ENCODE assay signal across 15 cellular contexts in the genomic region with DNA sequence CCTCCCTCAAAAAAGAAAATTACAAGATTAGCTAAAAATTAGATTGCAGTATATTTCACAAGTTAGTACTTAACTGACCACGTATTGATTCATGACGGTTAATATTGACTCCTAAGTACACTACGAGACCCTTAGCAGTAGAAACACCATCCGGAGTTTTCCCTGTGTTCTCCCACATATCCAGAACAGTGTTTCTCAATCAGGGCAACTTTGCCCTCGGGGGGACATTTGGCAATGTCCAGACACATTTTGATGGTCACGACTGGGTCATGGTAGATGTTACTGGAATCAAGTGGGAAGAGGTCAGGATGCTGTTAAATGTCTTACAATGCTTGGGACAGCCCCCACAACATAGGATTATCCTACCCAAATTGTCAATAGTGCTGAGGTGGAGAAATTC. TPM values are rescaled to one million over a fixed set of nuclear protein-coding genes. Genes with fewer than 3 reads are reported as not detected.
DNase-seq lines count a peak whose midpoint lies in the region; ATAC-seq and TF ChIP-seq lines count a peak whose summit lies in the region.
"Had no signal": no experiment of that assay in that cellular context is flagged by ENCODE, and none has a peak within 500 bp of the region (broad histone marks: within the 10 kb centered on the region; RNA-seq: fewer than 3 reads in every experiment).

No MANE protein-coding gene starts in this region.

- H2AFZ ChIP-seq in PC-9 (no peak overlapping the region), mesenchymal stem cell (ENCODE audit: low read depth, low read length) (no peak overlapping the region), smooth muscle cell (ENCODE audit: low read depth) (no peak overlapping the region)
- H2AFZ ChIP-seq: GM23338 had no signal

- POLR2A ChIA-PET in PC-9 (lab: Charles Lee; ENCODE audit: unreplicated experiment) = interaction anchor here (0.6 kb wide), 3 partner anchors 43 to 49 kb away, joined by 3 to 8 read pairs (median 3); no protein-coding TSS in a partner anchor

- H3K27ac ChIP-seq in PC-9 (peak overlapping the region; percentile 97), epithelial cell of prostate (peak overlapping the region; percentile 77), mesenchymal stem cell (ENCODE audit: low read length, poor library complexity, severe bottlenecking) (no peak overlapping the region), smooth muscle cell (ENCODE audit: low read depth) (peak overlapping the region; percentile 92)
- H3K27ac ChIP-seq: BLaER1 treated with 17β-estradiol and CSF1 and Interleukin-3, amounts not matched to agents 10 nM and 100 nM had no signal

- peak overlapping the region in 1 of 2 experiments; percentile 29 for H3K18ac ChIP-seq in mesenchymal stem cell (ENCODE audit: low read depth in 1 of 2, low read length in 2 of 2)

- no peak overlapping the region for H2BK15ac ChIP-seq in mesenchymal stem cell (ENCODE audit: low read depth, poor library complexity, severe bottlenecking)

- H3F3A ChIP-seq in PC-9 (ENCODE audit: insufficient read depth, low read depth) (peaks cover 36% of the 10 kb centered on the region), smooth muscle cell (ENCODE audit: low read depth) (peaks cover 30% of the 10 kb centered on the region)

- no peak overlapping the region for H3K23ac ChIP-seq in mesenchymal stem cell (ENCODE audit: low read length in 2 of 2)

- no peaks in the 10 kb centered on the region for H3K9me2 ChIP-seq in PC-9 (ENCODE audit: insufficient read depth)

- H3K27me3 ChIP-seq in PC-9 (ENCODE audit: insufficient read depth, low read depth) (no peaks in the 10 kb centered on the region), mesenchymal stem cell (ENCODE audit: control insufficient read depth in 1 of 2, insufficient read depth in 1 of 2, low read length in 2 of 2) (no peaks in the 10 kb centered on the region), smooth muscle cell (ENCODE audit: low read depth) (no peaks in the 10 kb centered on the region)
- H3K27me3 ChIP-seq: BLaER1 treated with 17β-estradiol and CSF1 and Interleukin-3, amounts not matched to agents 10 nM and 100 nM had no signal

- H4K20me1 ChIP-seq in PC-9 (ENCODE audit: insufficient read depth) (no peaks in the 10 kb centered on the region), smooth muscle cell (ENCODE audit: low read depth) (no peaks in the 10 kb centered on the region)
- H4K20me1 ChIP-seq: BLaER1 treated with 17β-estradiol and CSF1 and Interleukin-3, amounts not matched to agents 10 nM and 100 nM had no signal

- no peak overlapping the region for H2BK120ac ChIP-seq in mesenchymal stem cell (ENCODE audit: low read depth, low read length)

- intact Hi-C loops in PC-9 (cut with micrococcal nuclease; ENCODE audit: unreplicated experiment) = loop anchor here (5.0 kb wide), 1 partner anchor 476 kb away; no protein-coding TSS in a partner anchor

- H3K4ac ChIP-seq in mesenchymal stem cell (ENCODE audit: low read depth in 1 of 2, low read length in 2 of 2) = no peak overlapping the region

- peaks cover 3% of the 10 kb centered on the region; the same call in 1 of the 2 replicates for H3K9me3 ChIP-seq in PC-9 (ENCODE audit: insufficient read depth, low read depth)
- H3K9me3 ChIP-seq in mesenchymal stem cell (ENCODE audit: control insufficient read depth, low read length) = no peaks in the 10 kb centered on the region
- H3K9me3 ChIP-seq in smooth muscle cell (replicated peaks; ENCODE audit: low read depth) = no peaks in the 10 kb centered on the region

- H4K8ac ChIP-seq in mesenchymal stem cell (ENCODE audit: low read length) = no peak overlapping the region

- H3K79me2 ChIP-seq in PC-9 (ENCODE audit: low read depth) = no peaks in the 10 kb centered on the region
- H3K79me2 ChIP-seq in smooth muscle cell (ENCODE audit: low read depth) = no peaks in the 10 kb centered on the region

- H3K4me3 ChIP-seq in PC-9 = no peak overlapping the region
- no peak overlapping the region for H3K4me3 ChIP-seq in mesenchymal stem cell (ENCODE audit: insufficient read depth in 1 of 2, low read depth in 1 of 2, low read length in 2 of 2)
- no peak overlapping the region for H3K4me3 ChIP-seq in smooth muscle cell
- H3K4me3 ChIP-seq: BLaER1 treated with 17β-estradiol and CSF1 and Interleukin-3, amounts not matched to agents 10 nM and 100 nM; GM23338 had no signal

- H3K36me3 ChIP-seq in PC-9 (ENCODE audit: low read depth) (no peaks in the 10 kb centered on the region), mesenchymal stem cell (ENCODE audit: control insufficient read depth in 1 of 2, insufficient read depth in 2 of 2, low read depth in 1 of 2, low read length in 2 of 2) (no peaks in the 10 kb centered on the region), smooth muscle cell (ENCODE audit: low read depth) (no peaks in the 10 kb centered on the region)
- H3K36me3 ChIP-seq: BLaER1 treated with 17β-estradiol and CSF1 and Interleukin-3, amounts not matched to agents 10 nM and 100 nM had no signal

- no peak overlapping the region for H2BK5ac ChIP-seq in mesenchymal stem cell (ENCODE audit: low read depth, low read length, poor library complexity, severe bottlenecking)

- no peak overlapping the region for H4K91ac ChIP-seq in mesenchymal stem cell (ENCODE audit: low read length)

- H3K9ac ChIP-seq in mesenchymal stem cell (ENCODE audit: low read length) (no peak overlapping the region), smooth muscle cell (ENCODE audit: low read depth) (no peak overlapping the region)
- H3K9ac ChIP-seq: BLaER1 treated with 17β-estradiol and CSF1 and Interleukin-3, amounts not matched to agents 10 nM and 100 nM had no signal

- H3K4me1 ChIP-seq in PC-9 (replicated peaks; ENCODE audit: insufficient read depth) = peaks cover 77% of the 10 kb centered on the region
- H3K4me1 ChIP-seq in mesenchymal stem cell (ENCODE audit: control insufficient read depth, insufficient read depth, low read depth, low read length) = peaks cover 5% of the 10 kb centered on the region
- H3K4me1 ChIP-seq in smooth muscle cell (ENCODE audit: low read depth) = peaks cover 32% of the 10 kb centered on the region

- no TSS peak for BruUV-seq in PC-9 (replicated peaks; lab: Mats Ljungman, UMichigan)

- H2AK5ac ChIP-seq in mesenchymal stem cell (ENCODE audit: low read length, severe bottlenecking) = peak overlapping the region; percentile 63

- no peak overlapping the region for H3K14ac ChIP-seq in mesenchymal stem cell (ENCODE audit: low read length in 2 of 2)

- no peak for ATAC-seq in HG03520 (IDR thresholded peaks at IDR 0.05; ENCODE audit: unreplicated experiment)
- ATAC-seq: GM23338 had no signal

- CTCF ChIA-PET in PC-9 (lab: Charles Lee) = no interaction called here

- TF ChIP-seq CTCF in PC-9 (conservative IDR thresholded peaks at IDR 0.05) (no peak), smooth muscle cell (IDR thresholded peaks at IDR 0.05; ENCODE audit: borderline replicate concordance, insufficient read depth, poor library complexity, severe bottlenecking) (no peak)

- H3K4me2 ChIP-seq in PC-9 (peak overlapping the region; percentile 69), mesenchymal stem cell (ENCODE audit: low read length, poor library complexity, severe bottlenecking) (no peak overlapping the region), smooth muscle cell (peak overlapping the region; percentile 45)
- H3K4me2 ChIP-seq: BLaER1 treated with 17β-estradiol and CSF1 and Interleukin-3, amounts not matched to agents 10 nM and 100 nM; GM23338 had no signal

- 92% methylated on average over 6 of the region's 6 CpGs for WGBS in mesenchymal stem cell
- WGBS in smooth muscle cell (ENCODE audit: low lambda C conversion rate) = 90% methylated on average over 6 of the region's 6 CpGs

- no peaks in the 10 kb centered on the region for H3K79me1 ChIP-seq in mesenchymal stem cell (replicated peaks; ENCODE audit: low read length, poor library complexity, severe bottlenecking)

- H2BK12ac ChIP-seq in mesenchymal stem cell (ENCODE audit: low read length in 2 of 2) = peak overlapping the region in 1 of 2 experiments; percentile 59

- DNase-seq in PC-9 (no peak), epithelial cell of prostate (ENCODE audit: low read depth, low spot score) (no peak), mesenchymal stem cell (no peak), smooth muscle cell (lab: John Stamatoyannopoulos, UW; ENCODE audit: unreplicated experiment) (no peak), kidney tubule cell (ENCODE audit: low spot score) (no peak), NCI-H1105 (lab: John Stamatoyannopoulos, UW) (no peak), globus pallidus (ENCODE audit: low spot score) (no peak)
- DNase-seq: AML-193; Calu3; CD4-positive, CD25-positive, alpha-beta regulatory T cell; DMS 273 treated with DMSO at 0.1 percent for 48 hours; H7 had no signal

RNA-seq across cellular contexts. Expression of a gene that starts 40.7 kb away (rescaled TPM):
- total RNA-seq in PC-9 (2021) = not detected in 2 replicates
- not detected for polyA plus RNA-seq in mesenchymal stem cell (2013, experiment 1 of 2)
- polyA plus RNA-seq in mesenchymal stem cell (2013, experiment 2 of 2) = not detected
- not detected in 2 replicates for total RNA-seq in smooth muscle cell
- not detected in 2 replicates for polyA plus RNA-seq in smooth muscle cell
- total RNA-seq: Calu3, GM23338, H7 had no signal
- polyA plus RNA-seq: GM23338 had no signal
